ENCODE assay signal across 10 cellular contexts in genomic region chr20:5848711-5849505, GRCh38.
A peak's percentile ranks its signal among the peaks of the same experiment; 100 is the strongest.
DNase-seq lines count a peak whose midpoint lies in the region; TF ChIP-seq lines count a peak whose summit lies in the region.
"Had no signal": no experiment of that assay in that cellular context is flagged by ENCODE, and none has a peak within 500 bp of the region (broad histone marks: within the 10 kb centered on the region; RNA-seq: fewer than 3 reads in every experiment).

No MANE protein-coding gene starts in this region.

- no peak overlapping the region for H3K4me3 Mint-ChIP-seq in Caco-2 (ENCODE audit: unreplicated experiment)

- no peaks in the 10 kb centered on the region for H3K27me3 Mint-ChIP-seq in Caco-2 (ENCODE audit: insufficient read depth, unreplicated experiment)

- no peak overlapping the region for H3K27ac ChIP-seq in brain microvascular endothelial cell
- H3K27ac ChIP-seq: SJSA1 had no signal

- no peaks in the 10 kb centered on the region for H3K9me3 Mint-ChIP-seq in Caco-2 (ENCODE audit: unreplicated experiment)

- no peaks in the 10 kb centered on the region for H3K36me3 Mint-ChIP-seq in Caco-2 (ENCODE audit: insufficient read depth, unreplicated experiment)

- in situ Hi-C loops in GM13977 (cut with MboI; ENCODE audit: low pct_unique_long_range_greater_than_20kb, low sequenced_read_pairs, unreplicated experiment) (no loop called here), brain microvascular endothelial cell (cut with HindIII; ENCODE audit: low pct_ligation_motif_present, low sequenced_read_pairs) (no loop called here)

- POLR2A ChIA-PET in Caco-2 (lab: Charles Lee), result no interaction called here

- intact Hi-C loops in Caco-2 (cut with micrococcal nuclease; ENCODE audit: unreplicated experiment), result no loop called here

- H3K4me1 Mint-ChIP-seq in Caco-2 (ENCODE audit: low read depth, unreplicated experiment), result no peaks in the 10 kb centered on the region

- H3K9me3 ChIP-seq in Caco-2, result no peaks in the 10 kb centered on the region
- H3K9me3 ChIP-seq: SJSA1 had no signal

- no peak overlapping the region for H3K4me3 ChIP-seq in Caco-2 (ENCODE audit: low read depth, low read length)
- H3K4me3 ChIP-seq in brain microvascular endothelial cell (ENCODE audit: low read depth, low read length), result no peak overlapping the region
- H3K4me3 ChIP-seq: K562, SJSA1 had no signal

- H3K27me3 ChIP-seq in Caco-2 (replicated peaks; ENCODE audit: control insufficient read depth, insufficient read depth, low read length), result no peaks in the 10 kb centered on the region
- H3K27me3 ChIP-seq in brain microvascular endothelial cell (replicated peaks), result no peaks in the 10 kb centered on the region

- no TSS peak for BruUV-seq in Caco-2 (replicated peaks; lab: Mats Ljungman, UMichigan)

- no peak overlapping the region for H3K27ac Mint-ChIP-seq in Caco-2 (ENCODE audit: unreplicated experiment)

- H3K4me1 ChIP-seq in Caco-2, result no peaks in the 10 kb centered on the region

- TF ChIP-seq CTCF in GM13977 (IDR thresholded peaks at IDR 0.05; ENCODE audit: extremely low read depth, insufficient read depth, missing control alignments) (no peak), Caco-2 (IDR thresholded peaks at IDR 0.05; ENCODE audit: insufficient read depth in 1 of 2, low read depth in 1 of 2, low read length in 1 of 2, severe bottlenecking in 1 of 2, unreplicated experiment in 1 of 2) (no peak), brain microvascular endothelial cell (IDR thresholded peaks at IDR 0.05; ENCODE audit: low read depth, low read length, missing control alignments) (no peak)

- H3K36me3 ChIP-seq in Caco-2 (ENCODE audit: control insufficient read depth, insufficient read depth, low read length), result no peaks in the 10 kb centered on the region; the same call in 1 of the 2 replicates
- no peaks in the 10 kb centered on the region for H3K36me3 ChIP-seq in brain microvascular endothelial cell (replicated peaks)
- H3K36me3 ChIP-seq: SJSA1 had no signal

- CTCF ChIA-PET in Caco-2 (lab: Charles Lee), result no interaction called here

- DNase-seq in GM13977 (ENCODE audit: low spot score) (peak; percentile 24), NCI-H446 treated with DMSO at 0.1 percent for 48 hours (lab: John Stamatoyannopoulos, UW) (peak; percentile 75), dermis blood vessel endothelial cell (peak; percentile 15), renal cortical epithelial cell (ENCODE audit: low read depth) (peak; percentile 70), Caco-2 (no peak), brain microvascular endothelial cell (no peak), NCI-H2029 (lab: John Stamatoyannopoulos, UW) (no peak)
- DNase-seq: hippocampal formation had no signal

Comparison
In these comparisons a context has a peak if more than half of its experiments do, and no peak if none do; other contexts are left out.
1. DNase-seq: peak in GM13977 (single experiment), NCI-H446 treated with DMSO at 0.1 percent for 48 hours (single experiment), dermis blood vessel endothelial cell (single experiment) and renal cortical epithelial cell (single experiment); none in Caco-2 (0 of 2), brain microvascular endothelial cell (single experiment) and NCI-H2029 (single experiment).